2 cellular contexts compared by ENCODE assay signal in the genomic region with DNA sequence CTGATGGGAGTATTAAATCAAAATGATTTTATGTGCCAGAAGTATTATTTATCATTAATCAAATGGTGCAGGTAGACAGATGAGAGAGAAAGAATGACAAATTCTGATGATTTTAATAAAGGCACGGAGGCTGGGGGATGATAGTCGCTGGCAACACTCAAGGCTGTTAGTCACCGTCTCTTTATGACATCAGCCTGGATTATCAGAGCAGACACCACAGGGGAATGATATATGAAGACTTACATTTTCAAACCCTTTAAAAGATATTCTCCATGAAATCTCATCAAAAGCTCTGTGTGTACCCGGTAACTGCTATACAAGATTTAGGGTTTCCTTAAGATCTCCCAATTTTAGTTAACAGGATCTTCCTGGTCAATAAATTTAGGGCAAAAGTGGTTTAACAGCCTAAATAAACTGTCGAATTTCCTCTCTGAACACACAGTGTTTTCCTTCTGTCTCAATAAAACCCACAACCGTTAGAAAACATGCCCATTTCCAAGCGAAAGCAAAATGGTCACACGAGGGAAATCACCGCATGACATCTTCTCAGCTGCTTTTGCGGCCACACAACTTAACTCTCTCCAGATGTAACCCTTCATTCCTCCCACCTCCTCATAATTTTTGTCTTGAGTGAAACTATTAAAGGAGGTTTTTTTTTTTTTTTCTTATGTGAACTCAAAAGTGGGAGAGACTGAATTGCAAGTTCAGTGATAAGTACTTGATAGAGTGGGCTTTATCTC.
TF ChIP-seq lines count a peak whose summit lies in the region.

No MANE protein-coding gene starts in this region.

TF ChIP-seq in HEK293, 187 proteins besides CTCF, POLR2A, EP300 and RAD21 (continues in another document):
- TF ChIP-seq PRDM2 (tag by site-specific recombination; IDR thresholded peaks at IDR 0.05; ENCODE audit: borderline replicate concordance): no peak
- no peak for TF ChIP-seq ZNF214 (tag by site-specific recombination; IDR thresholded peaks at IDR 0.05; ENCODE audit: borderline replicate concordance)
- 0 out of 2 replicates have a peak, but pooled peaks have one; percentile 42 for TF ChIP-seq OVOL3 (tag by site-specific recombination; IDR thresholded peaks at IDR 0.05)
- no peak for TF ChIP-seq REST (tag by site-specific recombination; IDR thresholded peaks at IDR 0.05)
- TF ChIP-seq ZNF629 (tag by site-specific recombination; IDR thresholded peaks at IDR 0.05): peak; percentile 84
- peak; percentile 15; the same call in 1 of the 2 replicates for TF ChIP-seq ZEB2 (tag by site-specific recombination; IDR thresholded peaks at IDR 0.05)
- TF ChIP-seq, protein P1, sequence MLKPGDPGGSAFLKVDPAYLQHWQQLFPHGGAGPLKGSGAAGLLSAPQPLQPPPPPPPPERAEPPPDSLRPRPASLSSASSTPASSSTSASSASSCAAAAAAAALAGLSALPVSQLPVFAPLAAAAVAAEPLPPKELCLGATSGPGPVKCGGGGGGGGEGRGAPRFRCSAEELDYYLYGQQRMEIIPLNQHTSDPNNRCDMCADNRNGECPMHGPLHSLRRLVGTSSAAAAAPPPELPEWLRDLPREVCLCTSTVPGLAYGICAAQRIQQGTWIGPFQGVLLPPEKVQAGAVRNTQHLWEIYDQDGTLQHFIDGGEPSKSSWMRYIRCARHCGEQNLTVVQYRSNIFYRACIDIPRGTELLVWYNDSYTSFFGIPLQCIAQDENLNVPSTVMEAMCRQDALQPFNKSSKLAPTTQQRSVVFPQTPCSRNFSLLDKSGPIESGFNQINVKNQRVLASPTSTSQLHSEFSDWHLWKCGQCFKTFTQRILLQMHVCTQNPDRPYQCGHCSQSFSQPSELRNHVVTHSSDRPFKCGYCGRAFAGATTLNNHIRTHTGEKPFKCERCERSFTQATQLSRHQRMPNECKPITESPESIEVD (tag by site-specific recombination; IDR thresholded peaks at IDR 0.05): 0 out of 2 replicates have a peak, but pooled peaks have one; percentile 21
- TF ChIP-seq ZFP37 (tag by site-specific recombination; IDR thresholded peaks at IDR 0.05): 0 out of 2 replicates have a peak, but pooled peaks have one; percentile 29
- peak; percentile 36; the same call in 1 of the 2 replicates for TF ChIP-seq PRDM1 (tag by site-specific recombination; IDR thresholded peaks at IDR 0.05)
- TF ChIP-seq ZNF610 (tag by site-specific recombination; IDR thresholded peaks at IDR 0.05; ENCODE audit: borderline replicate concordance): no peak
- no peak for TF ChIP-seq SALL2 (tag by site-specific recombination; IDR thresholded peaks at IDR 0.05; ENCODE audit: borderline replicate concordance)
- TF ChIP-seq KLF10 (tag by site-specific recombination; IDR thresholded peaks at IDR 0.05): no peak
- 0 out of 2 replicates have a peak, but pooled peaks have one; percentile 15 for TF ChIP-seq ZBTB17 (tag by site-specific recombination; IDR thresholded peaks at IDR 0.05)

TF ChIP-seq in GM12878, 131 proteins besides CTCF, POLR2A, EP300 and RAD21:
- TF ChIP-seq, protein P2, sequence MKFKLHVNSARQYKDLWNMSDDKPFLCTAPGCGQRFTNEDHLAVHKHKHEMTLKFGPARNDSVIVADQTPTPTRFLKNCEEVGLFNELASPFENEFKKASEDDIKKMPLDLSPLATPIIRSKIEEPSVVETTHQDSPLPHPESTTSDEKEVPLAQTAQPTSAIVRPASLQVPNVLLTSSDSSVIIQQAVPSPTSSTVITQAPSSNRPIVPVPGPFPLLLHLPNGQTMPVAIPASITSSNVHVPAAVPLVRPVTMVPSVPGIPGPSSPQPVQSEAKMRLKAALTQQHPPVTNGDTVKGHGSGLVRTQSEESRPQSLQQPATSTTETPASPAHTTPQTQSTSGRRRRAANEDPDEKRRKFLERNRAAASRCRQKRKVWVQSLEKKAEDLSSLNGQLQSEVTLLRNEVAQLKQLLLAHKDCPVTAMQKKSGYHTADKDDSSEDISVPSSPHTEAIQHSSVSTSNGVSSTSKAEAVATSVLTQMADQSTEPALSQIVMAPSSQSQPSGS (IDR thresholded peaks at IDR 0.05; ENCODE audit: low read length): peak; percentile 60; the same call in 1 of the 2 replicates
- 0 out of 2 replicates have a peak, but pooled peaks have one; percentile 54 for TF ChIP-seq TCF12 (IDR thresholded peaks at IDR 0.05; ENCODE audit: low read depth, low read length)
- TF ChIP-seq JUNB (IDR thresholded peaks at IDR 0.05): peak; percentile 19; the same call in 1 of the 2 replicates
- peak; percentile 61 for TF ChIP-seq RUNX3 (IDR thresholded peaks at IDR 0.05; ENCODE audit: low read length)
- no peak for TF ChIP-seq CHD2 (IDR thresholded peaks at IDR 0.05; ENCODE audit: borderline replicate concordance, low read depth, low read length)
- TF ChIP-seq ATF7 (IDR thresholded peaks at IDR 0.05; ENCODE audit: low read depth): peak; percentile 47; the same call in 1 of the 2 replicates
- TF ChIP-seq BHLHE40 (IDR thresholded peaks at IDR 0.05; ENCODE audit: borderline replicate concordance in 1 of 2, low read depth in 2 of 2, low read length in 1 of 2): peak in 1 of 2 experiments; percentile 8; a peak in 1 of 4 replicates
- no peak for TF ChIP-seq ESRRA (IDR thresholded peaks at IDR 0.05; ENCODE audit: low read length)
- TF ChIP-seq YY1 (IDR thresholded peaks at IDR 0.05; ENCODE audit: low read depth, low read length): peak; percentile 51
- no peak for TF ChIP-seq FOXM1 (IDR thresholded peaks at IDR 0.05; ENCODE audit: low read depth, low read length)
- peak; percentile 17; the same call in 1 of the 2 replicates for TF ChIP-seq BCL11A (IDR thresholded peaks at IDR 0.05; ENCODE audit: low read depth, low read length)
